ENCODE assay signal across 14 cellular contexts in genomic region chr19:4454621-4454951, GRCh38. TPM values are rescaled to one million over a fixed set of nuclear protein-coding genes. Genes with fewer than 3 reads are reported as not detected.
DNase-seq lines count a peak whose midpoint lies in the region; ATAC-seq and TF ChIP-seq lines count a peak whose summit lies in the region.
"Had no signal": no experiment of that assay in that cellular context is flagged by ENCODE, and none has a peak within 500 bp of the region (broad histone marks: within the 10 kb centered on the region; RNA-seq: fewer than 3 reads in every experiment).

No MANE protein-coding gene starts in this region.

- no peaks in the 10 kb centered on the region for H3K27me3 ChIP-seq in CD4-positive, CD25-positive, alpha-beta regulatory T cell (ENCODE audit: control insufficient read depth, insufficient read depth, low read length)
- H3K27me3 ChIP-seq in adipocyte (replicated peaks; ENCODE audit: control insufficient read depth, insufficient read depth, low read length) (no peaks in the 10 kb centered on the region), foreskin keratinocyte (no peaks in the 10 kb centered on the region), skeletal muscle tissue (ENCODE audit: control insufficient read depth in 3 of 3, insufficient read depth in 3 of 3, low read length in 3 of 3) (no peaks in the 10 kb centered on the region)

- TF ChIP-seq CTCF in foreskin keratinocyte (conservative IDR thresholded peaks at IDR 0.05), result no peak

- DNase-seq in CD4-positive, CD25-positive, alpha-beta regulatory T cell, result no peak
- no peak for DNase-seq in adipocyte (ENCODE audit: low read depth)
- no peak for DNase-seq in foreskin keratinocyte
- DNase-seq in stimulated activated naive B cell treated with anti-CD40 and anti-IgM and Interleukin-4, amounts not matched to agents 10 μg/mL and 1 μg/mL and 100 μg/mL, for 72 hours, result no peak
- no peak for DNase-seq in DMS 273 treated with DMSO at 0.1 percent for 48 hours (lab: John Stamatoyannopoulos, UW)
- DNase-seq in NCI-H2107 (lab: John Stamatoyannopoulos, UW), result no peak
- DNase-seq: activated CD4-positive, alpha-beta T cell treated with anti-CD3 and anti-CD28 coated beads, Interleukin-2, amount 50 U/mL, for 4 hours; CD4-positive, alpha-beta memory T cell; hippocampal formation; NCI-H1694 had no signal

- peaks cover 6% of the 10 kb centered on the region for H3K36me3 Mint-ChIP-seq in CD4-positive, CD25-positive, alpha-beta regulatory T cell
- H3K36me3 Mint-ChIP-seq in stimulated activated naive B cell treated with anti-CD40 and anti-IgM and Interleukin-4, amounts not matched to agents 10 μg/mL and 1 μg/mL and 100 μg/mL, for 72 hours, result peaks cover 15 to 17% of the 10 kb centered on the region in 2 donors

- H3K27ac ChIP-seq in CD4-positive, CD25-positive, alpha-beta regulatory T cell (ENCODE audit: insufficient read depth, low read length, poor library complexity, severe bottlenecking), result no peak overlapping the region
- H3K27ac ChIP-seq in foreskin keratinocyte (peak overlapping the region; percentile 57), skeletal muscle tissue (ENCODE audit: low read depth, low read length) (peak overlapping the region; percentile 60)
- H3K27ac ChIP-seq: parathyroid adenoma had no signal

- H3K4me1 ChIP-seq in CD4-positive, CD25-positive, alpha-beta regulatory T cell (ENCODE audit: control insufficient read depth, insufficient read depth, low read length, poor library complexity, severe bottlenecking), result peaks cover 21% of the 10 kb centered on the region
- peaks cover 36% of the 10 kb centered on the region for H3K4me1 ChIP-seq in adipocyte (ENCODE audit: control insufficient read depth, insufficient read depth, low read length)
- peaks cover 5% of the 10 kb centered on the region for H3K4me1 ChIP-seq in foreskin keratinocyte
- peaks cover 29 to 33% (median 32%) of the 10 kb centered on the region in 3 donors for H3K4me1 ChIP-seq in skeletal muscle tissue (ENCODE audit: control insufficient read depth in 3 of 3, insufficient read depth in 3 of 3, low read length in 3 of 3)

- no peaks in the 10 kb centered on the region for H3K9me3 ChIP-seq in CD4-positive, CD25-positive, alpha-beta regulatory T cell (ENCODE audit: control insufficient read depth in 2 of 2, low read length in 2 of 2)
- H3K9me3 ChIP-seq in adipocyte (ENCODE audit: control insufficient read depth, low read length) (no peaks in the 10 kb centered on the region), skeletal muscle tissue (ENCODE audit: control insufficient read depth in 3 of 3, low read length in 3 of 3) (no peaks in the 10 kb centered on the region)

- H3K9me3 Mint-ChIP-seq in CD4-positive, CD25-positive, alpha-beta regulatory T cell, result peaks cover 0 to 2% (median 0%) of the 10 kb centered on the region in 7 donors
- H3K9me3 Mint-ChIP-seq in stimulated activated naive B cell treated with anti-CD40 and anti-IgM and Interleukin-4, amounts not matched to agents 10 μg/mL and 1 μg/mL and 100 μg/mL, for 72 hours, result no peaks in the 10 kb centered on the region
- H3K9me3 Mint-ChIP-seq: CD4-positive, alpha-beta memory T cell had no signal

- no peaks in the 10 kb centered on the region for H3K27me3 Mint-ChIP-seq in CD4-positive, CD25-positive, alpha-beta regulatory T cell
- no peaks in the 10 kb centered on the region for H3K27me3 Mint-ChIP-seq in stimulated activated naive B cell treated with anti-CD40 and anti-IgM and Interleukin-4, amounts not matched to agents 10 μg/mL and 1 μg/mL and 100 μg/mL, for 72 hours

- peak overlapping the region in 3 of 4 donors; percentile 19 to 85 (median 41) for H3K4me3 Mint-ChIP-seq in CD4-positive, CD25-positive, alpha-beta regulatory T cell
- no peak overlapping the region for H3K4me3 Mint-ChIP-seq in stimulated activated naive B cell treated with anti-CD40 and anti-IgM and Interleukin-4, amounts not matched to agents 10 μg/mL and 1 μg/mL and 100 μg/mL, for 72 hours

- H3K36me3 ChIP-seq in CD4-positive, CD25-positive, alpha-beta regulatory T cell (ENCODE audit: control insufficient read depth, insufficient read depth, low read length), result peaks cover 28% of the 10 kb centered on the region
- H3K36me3 ChIP-seq in adipocyte (ENCODE audit: control insufficient read depth, insufficient read depth, low read length, severe bottlenecking), result peaks cover 37% of the 10 kb centered on the region
- peaks cover 26 to 30% (median 29%) of the 10 kb centered on the region in 3 donors for H3K36me3 ChIP-seq in skeletal muscle tissue (ENCODE audit: control insufficient read depth in 3 of 3, insufficient read depth in 3 of 3, low read length in 3 of 3)

- H3K4me3 ChIP-seq in CD4-positive, CD25-positive, alpha-beta regulatory T cell (ENCODE audit: low read depth, low read length), result no peak overlapping the region
- peak overlapping the region; percentile 99 for H3K4me3 ChIP-seq in adipocyte (ENCODE audit: low read length)
- H3K4me3 ChIP-seq in skeletal muscle tissue (ENCODE audit: low read length in 3 of 3), result peak overlapping the region in 1 of 3 donors; percentile 14

- H3K27ac Mint-ChIP-seq in CD4-positive, CD25-positive, alpha-beta regulatory T cell, result no peak overlapping the region
- H3K27ac Mint-ChIP-seq in stimulated activated naive B cell treated with anti-CD40 and anti-IgM and Interleukin-4, amounts not matched to agents 10 μg/mL and 1 μg/mL and 100 μg/mL, for 72 hours, result no peak overlapping the region

- peak overlapping the region; percentile 99 for H3K9ac ChIP-seq in adipocyte (ENCODE audit: low read length)
- peak overlapping the region in 2 of 3 donors; percentile 30 to 83 for H3K9ac ChIP-seq in skeletal muscle tissue (ENCODE audit: low read depth in 1 of 3, low read length in 3 of 3)
- H3K9ac ChIP-seq: parathyroid adenoma had no signal

- H3K4me1 Mint-ChIP-seq in CD4-positive, CD25-positive, alpha-beta regulatory T cell, result peaks cover 3 to 22% (median 10%) of the 10 kb centered on the region in 4 donors
- peaks cover 12 to 25% of the 10 kb centered on the region in 2 donors for H3K4me1 Mint-ChIP-seq in stimulated activated naive B cell treated with anti-CD40 and anti-IgM and Interleukin-4, amounts not matched to agents 10 μg/mL and 1 μg/mL and 100 μg/mL, for 72 hours

- ATAC-seq in CD4-positive, CD25-positive, alpha-beta regulatory T cell (ENCODE audit: low read depth in 2 of 2), result no peak
- no peak for ATAC-seq in foreskin keratinocyte
- no peak for ATAC-seq in stimulated activated naive B cell treated with anti-CD40 and anti-IgM and Interleukin-4, amounts not matched to agents 10 μg/mL and 1 μg/mL and 100 μg/mL, for 72 hours (replicated peaks)
- ATAC-seq in GM18520 (IDR thresholded peaks at IDR 0.05; ENCODE audit: unreplicated experiment), result no peak
- ATAC-seq: SK-N-SH treated with all-trans-retinoic acid at 6 μM for 48 hours had no signal

RNA-seq across cellular contexts. Expression of gene UBXN6, which starts 3.0 kb away (rescaled TPM):
- total RNA-seq in CD4-positive, CD25-positive, alpha-beta regulatory T cell, result 54.2 TPM
- polyA plus RNA-seq in CD4-positive, CD25-positive, alpha-beta regulatory T cell, result 1 to 10 TPM; 4.6 to 6.4 (median 4.9) TPM
- total RNA-seq in foreskin keratinocyte, result 88.9 and 93.0 TPM in 2 replicates
- 125 and 138 TPM in 2 replicates for polyA plus RNA-seq in foreskin keratinocyte
- 89.8 TPM for total RNA-seq in skeletal muscle tissue

RNA-seq across cellular contexts. Expression of gene HDGFL2, which starts 17.5 kb away (rescaled TPM):
- total RNA-seq in CD4-positive, CD25-positive, alpha-beta regulatory T cell, result 32.7 TPM
- 10 to 100 TPM; 11.5 to 12.6 (median 12.2) TPM for polyA plus RNA-seq in CD4-positive, CD25-positive, alpha-beta regulatory T cell
- total RNA-seq in foreskin keratinocyte (62.4 and 69.8 TPM in 2 replicates), skeletal muscle tissue (33.9 TPM)
- 62.7 and 63.9 TPM in 2 replicates for polyA plus RNA-seq in foreskin keratinocyte

RNA-seq across cellular contexts. Expression of gene CHAF1A, which starts 52.1 kb away (rescaled TPM):
- total RNA-seq in CD4-positive, CD25-positive, alpha-beta regulatory T cell, result 28.9 TPM
- 1 to 10 TPM; 2.6 to 5.5 (median 3.6) TPM for polyA plus RNA-seq in CD4-positive, CD25-positive, alpha-beta regulatory T cell
- 35.5 and 41.6 TPM in 2 replicates for total RNA-seq in foreskin keratinocyte
- 24.7 and 29.6 TPM in 2 replicates for polyA plus RNA-seq in foreskin keratinocyte
- total RNA-seq in skeletal muscle tissue, result 6.3 TPM

RNA-seq across cellular contexts. Expression of gene SH3GL1, which starts 54.2 kb away (rescaled TPM):
- total RNA-seq in CD4-positive, CD25-positive, alpha-beta regulatory T cell, result 54.0 TPM
- polyA plus RNA-seq in CD4-positive, CD25-positive, alpha-beta regulatory T cell, result 10 to 100 TPM; 13.4 to 23.0 (median 17.6) TPM
- total RNA-seq in foreskin keratinocyte, result 71.9 and 74.2 TPM in 2 replicates
- 85.5 and 88.1 TPM in 2 replicates for polyA plus RNA-seq in foreskin keratinocyte
- 16.2 TPM for total RNA-seq in skeletal muscle tissue

Comparison
In these comparisons a context has a peak if more than half of its experiments do, and no peak if none do; other contexts are left out.
1. H3K4me3 Mint-ChIP-seq: peak in CD4-positive, CD25-positive, alpha-beta regulatory T cell (3 of 4); none in stimulated activated naive B cell treated with anti-CD40 and anti-IgM and Interleukin-4, amounts not matched to agents 10 μg/mL and 1 μg/mL and 100 μg/mL, for 72 hours (0 of 2).